13 cellular contexts compared by ENCODE assay signal in genomic region chr4:139281212-139281611, GRCh38. TPM values are rescaled to one million over a fixed set of nuclear protein-coding genes. Genes with fewer than 3 reads are reported as not detected.
DNase-seq lines count a peak whose midpoint lies in the region; ATAC-seq, FAIRE-seq and TF ChIP-seq lines count a peak whose summit lies in the region.
"Had no signal": no experiment of that assay in that cellular context is flagged by ENCODE, and none has a peak within 500 bp of the region (broad histone marks: within the 10 kb centered on the region; RNA-seq: fewer than 3 reads in every experiment).

No MANE protein-coding gene starts in this region.

- no peaks in the 10 kb centered on the region for H3K27me3 ChIP-seq in endothelial cell of umbilical vein (ENCODE audit: control insufficient read depth in 2 of 2, insufficient read depth in 2 of 2, low read length in 2 of 2)

- DNase-seq in NCI-H2227 (lab: John Stamatoyannopoulos, UW; ENCODE audit: unreplicated experiment) (peak; percentile 2), NCI-H2227 treated with DMSO at 0.1 percent for 48 hours (lab: John Stamatoyannopoulos, UW) (no peak), OCI-LY7 (ENCODE audit: low spot score) (no peak), endothelial cell of umbilical vein (ENCODE audit: low read depth, low spot score) (peak; percentile 48), retinal pigment epithelial cell (ENCODE audit: low read depth) (no peak), KBM-7 (no peak), T-helper 17 cell (no peak)
- DNase-seq in activated T-cell treated with anti-CD3 and anti-CD28 coated beads, Interleukin-2, amount 50 U/mL, for 1 hour = no peak
- DNase-seq: KG1, left cardiac atrium had no signal

- ATAC-seq in T-helper 17 cell = no peak
- ATAC-seq: left cardiac atrium had no signal

- peaks cover 31% of the 10 kb centered on the region for H3K27me3 Mint-ChIP-seq in T-helper 17 cell

- H2AFZ ChIP-seq in OCI-LY7 (ENCODE audit: low read length) = no peak overlapping the region
- no peak overlapping the region for H2AFZ ChIP-seq in endothelial cell of umbilical vein (ENCODE audit: low read depth, low read length)

- H3K4me2 ChIP-seq in OCI-LY7 (ENCODE audit: low read length) = no peak overlapping the region
- H3K4me2 ChIP-seq in endothelial cell of umbilical vein (ENCODE audit: insufficient read depth, low read length) = no peak overlapping the region

- no TSS peak for BruUV-seq in OCI-LY7 (replicated peaks; lab: Mats Ljungman, UMichigan)
- BruUV-seq in endothelial cell of umbilical vein (replicated peaks; lab: Mats Ljungman, UMichigan) = no TSS peak

- H3K79me2 ChIP-seq in OCI-LY7 (ENCODE audit: insufficient read depth, low read depth, low read length) = no peaks in the 10 kb centered on the region
- no peaks in the 10 kb centered on the region for H3K79me2 ChIP-seq in endothelial cell of umbilical vein (ENCODE audit: control insufficient read depth, insufficient read depth, low read length)

- TF ChIP-seq CTCF in OCI-LY7 (conservative IDR thresholded peaks at IDR 0.05; ENCODE audit: low read length) = peak; percentile 63
- TF ChIP-seq CTCF in endothelial cell of umbilical vein (IDR thresholded peaks at IDR 0.05; ENCODE audit: extremely low read depth in 1 of 2, insufficient read depth in 1 of 2, low read depth in 1 of 2, low read length in 2 of 2) = peak in 1 of 2 donors; percentile 23
- peak; percentile 47 for TF ChIP-seq CTCF in retinal pigment epithelial cell (conservative IDR thresholded peaks at IDR 0.05; ENCODE audit: low read depth, low read length)

- no peaks in the 10 kb centered on the region for H3K9me2 ChIP-seq in OCI-LY7 (ENCODE audit: insufficient read depth, low read length)

- no peak for TF ChIP-seq POLR2A in endothelial cell of umbilical vein (IDR thresholded peaks at IDR 0.05; ENCODE audit: low read depth, low read length)

- no peak overlapping the region for H3K27ac Mint-ChIP-seq in T-helper 17 cell

- FAIRE-seq in endothelial cell of umbilical vein (lab: Jason Lieb, UNC) = no peak

- H3K9me3 ChIP-seq in OCI-LY7 (ENCODE audit: low read length) (peaks cover 11% of the 10 kb centered on the region; the same call in 1 of the 2 replicates), endothelial cell of umbilical vein (replicated peaks; ENCODE audit: control insufficient read depth, insufficient read depth, low read length) (no peaks in the 10 kb centered on the region), T-helper 17 cell (ENCODE audit: control insufficient read depth, low read length, poor library complexity, severe bottlenecking) (no peaks in the 10 kb centered on the region)
- H3K9me3 ChIP-seq: neutrophil had no signal

- H3K4me1 ChIP-seq in OCI-LY7 (ENCODE audit: insufficient read depth, low read length, poor library complexity, severe bottlenecking) = peaks cover 19% of the 10 kb centered on the region
- peaks cover 26% of the 10 kb centered on the region for H3K4me1 ChIP-seq in endothelial cell of umbilical vein (ENCODE audit: control insufficient read depth, extremely low read depth, insufficient read depth, low read length)
- H3K4me1 ChIP-seq: HAP-1 had no signal

- dilution Hi-C loops in endothelial cell of umbilical vein (cut with MboI; ENCODE audit: extremely low pct_ligation_motif_present, low sequenced_read_pairs) = no loop called here

- H3K4me3 ChIP-seq in OCI-LY7 (ENCODE audit: low read depth, low read length, poor library complexity, severe bottlenecking) (no peak overlapping the region), endothelial cell of umbilical vein (replicated peaks in 1 of 3; ENCODE audit: insufficient read depth in 1 of 3, low read depth in 1 of 3, low read length in 3 of 3) (no peak overlapping the region), retinal pigment epithelial cell (ENCODE audit: low read length) (no peak overlapping the region)
- H3K4me3 ChIP-seq: HAP-1 had no signal

- no peak overlapping the region for H3K9ac ChIP-seq in endothelial cell of umbilical vein (replicated peaks; ENCODE audit: extremely low read depth, insufficient read depth, low read length)

- no peak overlapping the region for H3K4me3 Mint-ChIP-seq in T-helper 17 cell

- CTCF ChIA-PET in OCI-LY7 (lab: Charles Lee; ENCODE audit: unreplicated experiment) = no interaction called here
- CTCF ChIA-PET in endothelial cell of umbilical vein (lab: Charles Lee) = interaction anchor here (0.8 to 5.0 kb wide), 7 partner anchors 12 to 251 kb away, joined by 3 to 74 read pairs (median 11); no protein-coding TSS in a partner anchor

- H3K36me3 ChIP-seq in OCI-LY7 (ENCODE audit: insufficient read depth, low read length) = 0 out of 2 replicates have a peak, but pooled peaks cover 3% of the 10 kb centered on the region
- no peaks in the 10 kb centered on the region for H3K36me3 ChIP-seq in endothelial cell of umbilical vein (ENCODE audit: control insufficient read depth in 2 of 2, extremely low read depth in 1 of 2, insufficient read depth in 2 of 2, low read length in 2 of 2)
- H3K36me3 ChIP-seq: HAP-1, neutrophil had no signal

- no peak overlapping the region for H3K27ac ChIP-seq in OCI-LY7 (ENCODE audit: low read depth, low read length, poor library complexity, severe bottlenecking)
- no peak overlapping the region for H3K27ac ChIP-seq in endothelial cell of umbilical vein (ENCODE audit: insufficient read depth, low read depth, low read length)
- H3K27ac ChIP-seq: neutrophil had no signal

- POLR2A ChIA-PET in OCI-LY7 (lab: Charles Lee) = interaction anchor here (0.5 to 3.4 kb wide), 4 partner anchors 9 to 27 kb away, joined by 6 to 24 read pairs (median 6); no protein-coding TSS in a partner anchor
- POLR2A ChIA-PET in endothelial cell of umbilical vein (lab: Charles Lee) = no interaction called here

- H3K9me1 ChIP-seq in endothelial cell of umbilical vein (replicated peaks; ENCODE audit: control insufficient read depth, extremely low read depth, insufficient read depth, low read length) = no peaks in the 10 kb centered on the region

- H3K36me3 Mint-ChIP-seq in T-helper 17 cell (ENCODE audit: low read depth) = peaks cover under 1% of the 10 kb centered on the region

- intact Hi-C loops in OCI-LY7 (cut with micrococcal nuclease; ENCODE audit: unreplicated experiment) = no loop called here
- intact Hi-C loops in endothelial cell of umbilical vein (cut with micrococcal nuclease) = loop anchor here (5.0 kb wide), 2 partner anchors 54 to 184 kb away; no protein-coding TSS in a partner anchor

- in situ Hi-C loops in KBM-7 (cut with MboI; ENCODE audit: low pct_unique_long_range_greater_than_20kb, low sequenced_read_pairs) = no loop called here

- H3K4me1 Mint-ChIP-seq in T-helper 17 cell = peaks cover 11% of the 10 kb centered on the region

- H4K20me1 ChIP-seq in OCI-LY7 (ENCODE audit: insufficient read depth, low read length) (no peaks in the 10 kb centered on the region), endothelial cell of umbilical vein (replicated peaks; ENCODE audit: control insufficient read depth, extremely low read depth, insufficient read depth, low read length) (no peaks in the 10 kb centered on the region)

TF ChIP-seq in endothelial cell of umbilical vein, 7 proteins besides CTCF, POLR2A, EP300 and RAD21:
- TF ChIP-seq POLR2AphosphoS5 (IDR thresholded peaks at IDR 0.05; ENCODE audit: insufficient read depth, low read depth, low read length) (no peak), FOS (IDR thresholded peaks at IDR 0.05; ENCODE audit: borderline replicate concordance, insufficient read depth, low read length) (no peak), EZH2 (IDR thresholded peaks at IDR 0.05; ENCODE audit: borderline replicate concordance, low read depth, low read length, severe bottlenecking) (no peak), MYC (IDR thresholded peaks at IDR 0.05; ENCODE audit: low read depth, low read length) (no peak), MAX (IDR thresholded peaks at IDR 0.05; ENCODE audit: insufficient read depth, insufficient read length) (no peak)

RNA-seq across cellular contexts. Expression of gene MGARP, which starts 1.2 kb away (rescaled TPM):
- total RNA-seq in OCI-LY7 (2014; rRNA removed; shearing (Covaris generic)) = 0.88 and 2.6 TPM in 2 replicates
- total RNA-seq in OCI-LY7 (2022) (0.28 TPM in 1 of 2 replicates, not detected in the other), endothelial cell of umbilical vein (16.2 and 25.9 TPM in 2 replicates), T-helper 17 cell (not detected)
- 22.6 and 26.6 TPM in 2 replicates for polyA plus RNA-seq in endothelial cell of umbilical vein
- 54.1 and 58.8 TPM in 2 replicates for polyA plus RNA-seq in endothelial cell of umbilical vein (2011; cell fraction: cytosol; rRNA removed)
- polyA plus RNA-seq in endothelial cell of umbilical vein (2011; cell fraction: nucleus; rRNA removed) = 21.4 and 29.5 TPM in 2 replicates
- 56.6 and 61.2 TPM in 2 replicates for polyA plus RNA-seq in endothelial cell of umbilical vein (2012)
- polyA minus RNA-seq in endothelial cell of umbilical vein = 9.7 and 11.3 TPM in 2 replicates
- not detected for polyA minus RNA-seq in endothelial cell of umbilical vein (2011; cell fraction: cytosol; rRNA and poly(A)+ RNA removed)
- 2.3 and 3.7 TPM in 2 replicates for polyA minus RNA-seq in endothelial cell of umbilical vein (2011; cell fraction: nucleus; rRNA and poly(A)+ RNA removed)
- total RNA-seq: Daoy had no signal

RNA-seq across cellular contexts. Expression of gene NAA15, which starts 20.1 kb away (rescaled TPM):
- total RNA-seq in OCI-LY7 (2014; rRNA removed; shearing (Covaris generic)) = 45.3 and 50.1 TPM in 2 replicates
- total RNA-seq in OCI-LY7 (2022) = 78.7 and 95.9 TPM in 2 replicates
- 57.0 and 67.9 TPM in 2 replicates for total RNA-seq in endothelial cell of umbilical vein
- 3.2 and 4.5 TPM in 2 replicates for polyA plus RNA-seq in endothelial cell of umbilical vein
- polyA plus RNA-seq in endothelial cell of umbilical vein (2011; cell fraction: cytosol; rRNA removed) = 8.4 and 9.2 TPM in 2 replicates
- 12.5 and 18.4 TPM in 2 replicates for polyA plus RNA-seq in endothelial cell of umbilical vein (2011; cell fraction: nucleus; rRNA removed)
- polyA plus RNA-seq in endothelial cell of umbilical vein (2012) = 26.7 and 44.2 TPM in 2 replicates
- 15.1 and 15.5 TPM in 2 replicates for polyA minus RNA-seq in endothelial cell of umbilical vein
- 18.9 TPM for polyA minus RNA-seq in endothelial cell of umbilical vein (2011; cell fraction: cytosol; rRNA and poly(A)+ RNA removed)
- 40.2 and 59.0 TPM in 2 replicates for polyA minus RNA-seq in endothelial cell of umbilical vein (2011; cell fraction: nucleus; rRNA and poly(A)+ RNA removed)
- 10 to 100 TPM; 55.2 to 62.1 TPM for total RNA-seq in T-helper 17 cell

RNA-seq across cellular contexts. Expression of gene NDUFC1, which starts 21.1 kb away (rescaled TPM):
- total RNA-seq in OCI-LY7 (2014; rRNA removed; shearing (Covaris generic)) = 52.1 and 82.6 TPM in 2 replicates
- total RNA-seq in OCI-LY7 (2022) = 63.6 and 69.2 TPM in 2 replicates
- total RNA-seq in endothelial cell of umbilical vein = 73.9 and 78.1 TPM in 2 replicates
- 65.2 and 65.7 TPM in 2 replicates for polyA plus RNA-seq in endothelial cell of umbilical vein
- polyA plus RNA-seq in endothelial cell of umbilical vein (2011; cell fraction: cytosol; rRNA removed) = 75.5 and 77.8 TPM in 2 replicates
- 32.6 and 36.8 TPM in 2 replicates for polyA plus RNA-seq in endothelial cell of umbilical vein (2011; cell fraction: nucleus; rRNA removed)
- polyA plus RNA-seq in endothelial cell of umbilical vein (2012) = 68.4 and 108 TPM in 2 replicates
- polyA minus RNA-seq in endothelial cell of umbilical vein = 12.2 and 16.2 TPM in 2 replicates
- polyA minus RNA-seq in endothelial cell of umbilical vein (2011; cell fraction: cytosol; rRNA and poly(A)+ RNA removed) = 14.7 TPM
- 9.4 and 9.9 TPM in 2 replicates for polyA minus RNA-seq in endothelial cell of umbilical vein (2011; cell fraction: nucleus; rRNA and poly(A)+ RNA removed)
- 10 to 100 TPM; 15.5 to 17.0 TPM for total RNA-seq in T-helper 17 cell

Comparison
In these comparisons a context has a peak if more than half of its experiments do, and no peak if none do; other contexts are left out.
1. DNase-seq: peak in NCI-H2227 (single experiment) and endothelial cell of umbilical vein (single experiment); none in NCI-H2227 treated with DMSO at 0.1 percent for 48 hours (single experiment), OCI-LY7 (single experiment), retinal pigment epithelial cell (single experiment), activated T-cell treated with anti-CD3 and anti-CD28 coated beads, Interleukin-2, amount 50 U/mL, for 1 hour (single experiment), KBM-7 (single experiment) and T-helper 17 cell (0 of 3).